In the genomic region with DNA sequence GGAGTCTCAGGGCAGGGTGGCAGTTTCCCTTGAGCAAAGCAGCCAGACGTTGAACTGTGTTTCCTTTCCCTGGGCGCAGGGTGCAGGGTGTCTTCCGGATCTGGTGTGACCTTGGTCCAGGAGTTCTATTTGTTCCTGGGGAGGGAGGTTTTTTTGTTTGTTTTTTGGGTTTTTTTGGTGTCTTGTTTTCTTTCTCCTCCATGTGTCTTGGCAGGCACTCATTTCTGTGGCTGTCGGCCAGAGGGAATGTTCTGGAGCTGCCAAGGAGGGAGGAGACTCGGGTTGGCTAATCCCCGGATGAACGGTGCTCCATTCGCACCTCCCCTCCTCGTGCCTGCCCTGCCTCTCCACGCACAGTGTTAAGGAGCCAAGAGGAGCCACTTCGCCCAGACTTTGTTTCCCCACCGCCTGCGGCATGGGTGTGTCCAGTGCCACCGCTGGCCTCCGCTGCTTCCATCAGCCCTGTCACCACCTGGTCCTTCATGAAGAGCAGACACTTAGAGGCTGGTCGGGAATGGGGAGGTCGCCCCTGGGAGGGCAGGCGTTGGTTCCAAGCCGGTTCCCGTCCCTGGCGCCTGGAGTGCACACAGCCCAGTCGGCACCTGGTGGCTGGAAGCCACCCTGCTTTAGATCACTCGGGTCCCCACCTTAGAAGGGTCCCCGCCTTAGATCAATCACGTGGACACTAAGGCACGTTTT, we compare ENCODE assay signal across 10 cellular contexts. TPM values are rescaled to one million over a fixed set of nuclear protein-coding genes. Genes with fewer than 3 reads are reported as not detected.
DNase-seq lines count a peak whose midpoint lies in the region; ATAC-seq and TF ChIP-seq lines count a peak whose summit lies in the region.
"Had no signal": no experiment of that assay in that cellular context is flagged by ENCODE, and none has a peak within 500 bp of the region (broad histone marks: within the 10 kb centered on the region; RNA-seq: fewer than 3 reads in every experiment).

No MANE protein-coding gene starts in this region.

- H3K4me3 ChIP-seq in fibroblast of mammary gland (ENCODE audit: control insufficient read depth, low read depth, low read length), result no peak overlapping the region

- no peaks in the 10 kb centered on the region for H3K9me3 Mint-ChIP-seq in natural killer cell
- no peaks in the 10 kb centered on the region for H3K9me3 Mint-ChIP-seq in natural killer cell treated with Interleukin-12 subunit alpha and Interleukin-12 subunit beta and Interleukin-15 and Interleukin-18, amount 100 ng/mL, for 72 hours
- no peaks in the 10 kb centered on the region for H3K9me3 Mint-ChIP-seq in nephron progenitor cell
- no peaks in the 10 kb centered on the region for H3K9me3 Mint-ChIP-seq in activated naive CD4-positive, alpha-beta T cell treated with anti-CD3 and anti-CD28 coated beads, Interleukin-2, amount 50 U/mL, for 72 hours

- H3K27me3 Mint-ChIP-seq in natural killer cell (ENCODE audit: low read depth in 2 of 2), result no peaks in the 10 kb centered on the region
- no peaks in the 10 kb centered on the region for H3K27me3 Mint-ChIP-seq in natural killer cell treated with Interleukin-12 subunit alpha and Interleukin-12 subunit beta and Interleukin-15 and Interleukin-18, amount 100 ng/mL, for 72 hours
- H3K27me3 Mint-ChIP-seq in nephron progenitor cell (ENCODE audit: low read depth, poor library complexity), result peaks cover under 1% of the 10 kb centered on the region

- no peak overlapping the region for H3K4me3 Mint-ChIP-seq in natural killer cell
- H3K4me3 Mint-ChIP-seq in natural killer cell treated with Interleukin-12 subunit alpha and Interleukin-12 subunit beta and Interleukin-15 and Interleukin-18, amount 100 ng/mL, for 72 hours, result no peak overlapping the region
- no peak overlapping the region for H3K4me3 Mint-ChIP-seq in nephron progenitor cell

- no peak for ATAC-seq in natural killer cell
- ATAC-seq in natural killer cell treated with Interleukin-12 subunit alpha and Interleukin-12 subunit beta and Interleukin-15 and Interleukin-18, amount 100 ng/mL, for 72 hours, result no peak
- no peak for ATAC-seq in HG03457 (IDR thresholded peaks at IDR 0.05; ENCODE audit: unreplicated experiment)
- ATAC-seq in activated naive CD4-positive, alpha-beta T cell treated with anti-CD3 and anti-CD28 coated beads, Interleukin-2, amount 50 U/mL, for 72 hours, result no peak
- no peak for ATAC-seq in GM19455 (IDR thresholded peaks at IDR 0.05; ENCODE audit: unreplicated experiment)

- intact Hi-C loops in natural killer cell (cut with micrococcal nuclease), result no loop called here

- DNase-seq in natural killer cell (no peak), fibroblast of mammary gland (ENCODE audit: low read depth) (peak; percentile 88), nephron progenitor cell (no peak), NCI-H1417 (lab: John Stamatoyannopoulos, UW) (no peak)
- no peak for DNase-seq in natural killer cell treated with Interleukin-12 subunit alpha and Interleukin-12 subunit beta and Interleukin-15 and Interleukin-18, amount 100 ng/mL, for 72 hours (ENCODE audit: low spot score)
- no peak for DNase-seq in activated naive CD4-positive, alpha-beta T cell treated with anti-CD3 and anti-CD28 coated beads, Interleukin-2, amount 50 U/mL, for 72 hours (ENCODE audit: low spot score in 2 of 2)
- DNase-seq: kidney glomerular epithelial cell, NCI-H2227 treated with DMSO at 0.1 percent for 48 hours had no signal

- H3K4me1 Mint-ChIP-seq in natural killer cell, result peaks cover 16 to 49% of the 10 kb centered on the region in 2 donors
- peaks cover 10 to 18% of the 10 kb centered on the region in 2 donors for H3K4me1 Mint-ChIP-seq in natural killer cell treated with Interleukin-12 subunit alpha and Interleukin-12 subunit beta and Interleukin-15 and Interleukin-18, amount 100 ng/mL, for 72 hours (ENCODE audit: low read depth in 2 of 2)
- peaks cover 39% of the 10 kb centered on the region for H3K4me1 Mint-ChIP-seq in nephron progenitor cell

- H3K36me3 Mint-ChIP-seq in natural killer cell, result no peaks in the 10 kb centered on the region
- H3K36me3 Mint-ChIP-seq in natural killer cell treated with Interleukin-12 subunit alpha and Interleukin-12 subunit beta and Interleukin-15 and Interleukin-18, amount 100 ng/mL, for 72 hours, result no peaks in the 10 kb centered on the region
- H3K36me3 Mint-ChIP-seq in nephron progenitor cell (ENCODE audit: low read depth), result peaks cover 26% of the 10 kb centered on the region
- peaks cover 0 to 10% of the 10 kb centered on the region in 2 donors for H3K36me3 Mint-ChIP-seq in activated naive CD4-positive, alpha-beta T cell treated with anti-CD3 and anti-CD28 coated beads, Interleukin-2, amount 50 U/mL, for 72 hours

- TF ChIP-seq CTCF in natural killer cell (IDR thresholded peaks at IDR 0.05) (no peak), fibroblast of mammary gland (conservative IDR thresholded peaks at IDR 0.05; ENCODE audit: control insufficient read depth, insufficient read depth, low read depth, low read length) (no peak), nephron progenitor cell (IDR thresholded peaks at IDR 0.05) (no peak)

- H3K27ac Mint-ChIP-seq in natural killer cell, result peak overlapping the region; percentile 48 to 58
- H3K27ac Mint-ChIP-seq in natural killer cell treated with Interleukin-12 subunit alpha and Interleukin-12 subunit beta and Interleukin-15 and Interleukin-18, amount 100 ng/mL, for 72 hours, result no peak overlapping the region
- peak overlapping the region; percentile 53 for H3K27ac Mint-ChIP-seq in nephron progenitor cell
- peak overlapping the region in 1 of 2 donors; percentile 41 for H3K27ac Mint-ChIP-seq in activated naive CD4-positive, alpha-beta T cell treated with anti-CD3 and anti-CD28 coated beads, Interleukin-2, amount 50 U/mL, for 72 hours

RNA-seq across cellular contexts. Expression of gene PHYHD1, which starts 3.5 kb away (rescaled TPM):
- 1 to 10 TPM; 5.4 to 6.0 (median 5.4) TPM for total RNA-seq in natural killer cell
- 1 to 10 TPM in 1 of 2 donors, under 1 TPM in 1; 0.24 to 1.1 TPM for total RNA-seq in natural killer cell treated with Interleukin-12 subunit alpha and Interleukin-12 subunit beta and Interleukin-15 and Interleukin-18, amount 100 ng/mL, for 72 hours
- under 1 TPM; 0.54 to 0.64 TPM for total RNA-seq in activated naive CD4-positive, alpha-beta T cell treated with anti-CD3 and anti-CD28 coated beads, Interleukin-2, amount 50 U/mL, for 72 hours

RNA-seq across cellular contexts. Expression of gene DOLK, which starts 30.1 kb away (rescaled TPM):
- total RNA-seq in natural killer cell, result 1 to 10 TPM; 4.8 to 8.9 (median 6.7) TPM
- 10 to 100 TPM in 1 of 2 donors, 1 to 10 TPM in 1; 8.7 to 11.5 TPM for total RNA-seq in natural killer cell treated with Interleukin-12 subunit alpha and Interleukin-12 subunit beta and Interleukin-15 and Interleukin-18, amount 100 ng/mL, for 72 hours
- 1 to 10 TPM; 5.1 to 5.6 TPM for total RNA-seq in activated naive CD4-positive, alpha-beta T cell treated with anti-CD3 and anti-CD28 coated beads, Interleukin-2, amount 50 U/mL, for 72 hours

RNA-seq across cellular contexts. Expression of gene NUP188, which starts 30.2 kb away (rescaled TPM):
- 10 to 100 TPM; 53.9 to 66.4 (median 58.3) TPM for total RNA-seq in natural killer cell
- 100 to 1,000 TPM; 103 to 143 TPM for total RNA-seq in natural killer cell treated with Interleukin-12 subunit alpha and Interleukin-12 subunit beta and Interleukin-15 and Interleukin-18, amount 100 ng/mL, for 72 hours
- 100 to 1,000 TPM; 110 to 123 TPM for total RNA-seq in activated naive CD4-positive, alpha-beta T cell treated with anti-CD3 and anti-CD28 coated beads, Interleukin-2, amount 50 U/mL, for 72 hours

RNA-seq across cellular contexts. Expression of gene LRRC8A, which starts 35.4 kb away (rescaled TPM):
- total RNA-seq in natural killer cell, result 10 to 100 TPM; 60.0 to 82.9 (median 67.9) TPM
- total RNA-seq in natural killer cell treated with Interleukin-12 subunit alpha and Interleukin-12 subunit beta and Interleukin-15 and Interleukin-18, amount 100 ng/mL, for 72 hours, result 10 to 100 TPM; 25.6 to 28.2 TPM
- total RNA-seq in activated naive CD4-positive, alpha-beta T cell treated with anti-CD3 and anti-CD28 coated beads, Interleukin-2, amount 50 U/mL, for 72 hours, result 10 to 100 TPM; 16.3 to 20.9 TPM

RNA-seq across cellular contexts. Expression of gene KYAT1, which starts 35.5 kb away (rescaled TPM):
- 10 to 100 TPM in 1 of 3 donors, 1 to 10 TPM in 2; 8.9 to 11.3 (median 9.1) TPM for total RNA-seq in natural killer cell
- 10 to 100 TPM in 1 of 2 donors, 1 to 10 TPM in 1; 6.7 to 19.9 TPM for total RNA-seq in natural killer cell treated with Interleukin-12 subunit alpha and Interleukin-12 subunit beta and Interleukin-15 and Interleukin-18, amount 100 ng/mL, for 72 hours
- total RNA-seq in activated naive CD4-positive, alpha-beta T cell treated with anti-CD3 and anti-CD28 coated beads, Interleukin-2, amount 50 U/mL, for 72 hours, result 10 to 100 TPM; 19.9 to 49.0 TPM

Comparison
In these comparisons a context has a peak if more than half of its experiments do, and no peak if none do; other contexts are left out.
1. H3K27ac Mint-ChIP-seq: peak in natural killer cell (2 of 2) and nephron progenitor cell (single experiment); none in natural killer cell treated with Interleukin-12 subunit alpha and Interleukin-12 subunit beta and Interleukin-15 and Interleukin-18, amount 100 ng/mL, for 72 hours (0 of 2).